8 cellular contexts compared by ENCODE assay signal in the genomic region with DNA sequence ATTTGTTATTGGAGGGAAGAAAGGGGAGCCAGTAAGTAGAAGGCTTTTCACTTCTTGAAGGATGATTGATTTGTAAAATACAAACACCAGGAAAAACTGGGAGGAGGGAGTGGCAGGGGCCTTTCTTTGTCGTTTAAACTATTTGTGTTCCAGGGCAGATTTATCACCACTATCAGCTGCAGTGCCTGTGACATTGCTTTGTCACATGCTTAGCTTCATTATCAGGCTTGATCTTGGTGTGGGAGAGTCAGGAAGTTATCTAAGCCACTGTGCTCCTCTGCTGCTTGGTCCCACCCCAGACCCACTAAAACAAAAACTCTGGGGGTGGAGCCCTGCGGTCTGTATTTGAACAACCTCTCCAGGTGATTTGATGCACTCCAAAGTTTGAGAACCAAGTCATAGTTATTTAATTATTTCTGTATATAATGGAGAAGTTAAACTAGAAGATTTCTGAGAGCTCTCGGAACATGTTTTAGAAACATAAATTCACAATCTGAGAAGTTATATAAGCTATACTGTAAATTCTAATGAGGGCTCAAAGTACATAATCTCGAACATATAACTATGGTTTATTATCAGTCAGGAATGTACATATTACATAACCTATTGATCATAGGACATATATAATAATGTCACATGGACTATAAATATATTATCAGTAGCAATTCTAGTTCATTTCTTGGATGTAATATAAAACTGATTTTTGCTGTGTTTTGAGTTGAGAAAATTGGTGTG.
DNase-seq lines count a peak whose midpoint lies in the region; ATAC-seq and TF ChIP-seq lines count a peak whose summit lies in the region.

No MANE protein-coding gene starts in this region.

- H3K27me3 Mint-ChIP-seq in endothelial cell (ENCODE audit: unreplicated experiment), result no peaks in the 10 kb centered on the region

- H3K9me3 Mint-ChIP-seq in endothelial cell (ENCODE audit: unreplicated experiment), result no peaks in the 10 kb centered on the region

- ATAC-seq in HG02678 (IDR thresholded peaks at IDR 0.05; ENCODE audit: unreplicated experiment), result peak; percentile 50

- H3K36me3 ChIP-seq in osteoblast (ENCODE audit: insufficient read depth, low read length) (no peaks in the 10 kb centered on the region), tibial artery (no peaks in the 10 kb centered on the region)

- H3K27me3 ChIP-seq in osteoblast (ENCODE audit: insufficient read depth, low read length), result no peaks in the 10 kb centered on the region
- no peaks in the 10 kb centered on the region for H3K27me3 ChIP-seq in tibial artery

- H3K4me2 ChIP-seq in osteoblast (ENCODE audit: insufficient read depth, low read length), result no peak overlapping the region

- H4K20me1 ChIP-seq in osteoblast (ENCODE audit: insufficient read depth, low read length), result no peaks in the 10 kb centered on the region

- TF ChIP-seq CTCF in endothelial cell (IDR thresholded peaks at IDR 0.05; ENCODE audit: unreplicated experiment) (no peak), osteoblast (IDR thresholded peaks at IDR 0.05; ENCODE audit: extremely low read depth, low read depth, low read length) (no peak), tibial artery (IDR thresholded peaks at IDR 0.05) (no peak)

- H3K9me3 ChIP-seq in osteoblast (ENCODE audit: low read depth, low read length) (no peaks in the 10 kb centered on the region), tibial artery (no peaks in the 10 kb centered on the region)

- H3K27ac ChIP-seq in osteoblast (ENCODE audit: low read depth, low read length) (no peak overlapping the region), tibial artery (no peak overlapping the region)

- peaks cover 4% of the 10 kb centered on the region for H3K36me3 Mint-ChIP-seq in endothelial cell (ENCODE audit: low read depth, unreplicated experiment)

- peak; percentile 68 for DNase-seq in activated CD4-positive, CD25-positive, alpha-beta regulatory T cell treated with anti-CD3 and anti-CD28 coated beads, Interleukin-2, amount 50 U/mL, for 16 hours (ENCODE audit: low read depth, low spot score)
- DNase-seq in endothelial cell (ENCODE audit: low spot score), result no peak
- DNase-seq in stimulated activated CD8-positive, alpha-beta memory T cell treated with anti-CD3 and anti-CD28 coated beads, Interleukin-12 subunit alpha, Interleukin-12 subunit beta, amount 100 ng/mL, for 24 hours (ENCODE audit: extremely low read depth), result peak; percentile 44
- DNase-seq in osteoblast (ENCODE audit: insufficient read length, low spot score, missing footprints), result no peak
- DNase-seq in DMS53 (lab: John Stamatoyannopoulos, UW), result no peak
- DNase-seq in retina, result no peak
- no peak for DNase-seq in tibial artery

- H2AFZ ChIP-seq in osteoblast (ENCODE audit: low read length), result no peak overlapping the region

- intact Hi-C loops in tibial artery (cut with DNase I; ENCODE audit: low total_unique reads), result loop anchor here (10.0 kb wide), 1 partner anchor 865 kb away; no protein-coding TSS in a partner anchor

- peak overlapping the region; percentile 67 for H3K27ac Mint-ChIP-seq in endothelial cell (ENCODE audit: unreplicated experiment)

- H3K4me1 Mint-ChIP-seq in endothelial cell (ENCODE audit: unreplicated experiment), result peaks cover 29% of the 10 kb centered on the region

- H3K4me3 ChIP-seq in osteoblast (ENCODE audit: insufficient read depth, low read length) (no peak overlapping the region), tibial artery (no peak overlapping the region)

- H3K79me2 ChIP-seq in osteoblast (ENCODE audit: insufficient read depth, low read length), result no peaks in the 10 kb centered on the region

- no peak overlapping the region for H3K4me3 Mint-ChIP-seq in endothelial cell (ENCODE audit: unreplicated experiment)

- peaks cover 9% of the 10 kb centered on the region for H3K4me1 ChIP-seq in osteoblast (ENCODE audit: insufficient read depth, low read length)
- H3K4me1 ChIP-seq in tibial artery, result no peaks in the 10 kb centered on the region

Comparison
In these comparisons a context has a peak if more than half of its experiments do, and no peak if none do; other contexts are left out.
1. DNase-seq: peak in activated CD4-positive, CD25-positive, alpha-beta regulatory T cell treated with anti-CD3 and anti-CD28 coated beads, Interleukin-2, amount 50 U/mL, for 16 hours (single experiment) and stimulated activated CD8-positive, alpha-beta memory T cell treated with anti-CD3 and anti-CD28 coated beads, Interleukin-12 subunit alpha, Interleukin-12 subunit beta, amount 100 ng/mL, for 24 hours (single experiment); none in endothelial cell (single experiment), osteoblast (single experiment), DMS53 (single experiment), retina (single experiment) and tibial artery (0 of 2).